ENCODE assay signal across 1 cellular context in genomic region chr7:23242321-23242720, GRCh38.
TF ChIP-seq lines count a peak whose summit lies in the region.

No MANE protein-coding gene starts in this region.

TF ChIP-seq in IMR-90, 13 proteins besides CTCF, POLR2A, EP300 and RAD21 (continued from another document):
- TF ChIP-seq ELK1 (IDR thresholded peaks at IDR 0.05; ENCODE audit: borderline replicate concordance, low read depth, low read length) (no peak), BHLHE40 (IDR thresholded peaks at IDR 0.05; ENCODE audit: low read depth, low read length) (no peak), CEBPB (IDR thresholded peaks at IDR 0.05; ENCODE audit: low read depth, low read length) (no peak), RCOR1 (IDR thresholded peaks at IDR 0.05; ENCODE audit: insufficient replicate concordance, low read length) (no peak), MXI1 (IDR thresholded peaks at IDR 0.05; ENCODE audit: borderline replicate concordance, low read depth, low read length) (no peak), USF2 (IDR thresholded peaks at IDR 0.05; ENCODE audit: low read depth, low read length) (no peak), CHD1 (IDR thresholded peaks at IDR 0.05; ENCODE audit: low read depth, low read length) (no peak)
